11 cellular contexts compared by ENCODE assay signal in the genomic region with DNA sequence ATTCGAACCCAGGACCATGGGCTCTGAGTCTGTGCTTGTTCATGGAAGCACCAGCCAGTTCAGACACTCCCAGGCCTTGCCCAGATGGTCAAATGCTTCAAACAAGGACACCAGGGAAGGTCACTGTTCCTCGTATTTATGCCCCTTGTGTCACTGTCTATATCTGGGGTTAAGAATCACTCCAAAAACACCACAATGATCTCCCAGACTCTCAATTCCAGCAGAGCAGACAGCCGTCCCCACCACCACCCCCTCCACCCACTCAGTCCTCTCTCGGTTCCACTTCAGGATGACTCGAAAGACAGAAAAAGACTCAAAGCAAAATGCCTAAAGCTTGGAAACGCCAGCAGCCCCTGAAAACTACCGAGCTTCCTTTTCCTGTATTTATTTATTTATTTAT.
"Had no signal": no experiment of that assay in that cellular context is flagged by ENCODE, and none has a peak within 500 bp of the region (broad histone marks: within the 10 kb centered on the region; RNA-seq: fewer than 3 reads in every experiment).

No MANE protein-coding gene starts in this region.

- H3K9me3 Mint-ChIP-seq: activated T-helper 17 cell treated with anti-CD3 and anti-CD28 coated beads, Interleukin-2, amount 50 U/mL, for 72 hours had no signal

- ATAC-seq: activated T-helper 17 cell treated with anti-CD3 and anti-CD28 coated beads, Interleukin-2, amount 50 U/mL, for 72 hours; gastroesophageal sphincter; naive thymus-derived CD8-positive, alpha-beta T cell; sciatic nerve; stimulated activated naive CD8-positive, alpha-beta T cell treated with anti-CD3 and anti-CD28 coated beads, Interleukin-15, Interleukin-2, amounts not matched to agents 100 U/mL and 50 U/mL, for 24 hours had no signal

- H3K27ac Mint-ChIP-seq: activated T-helper 17 cell treated with anti-CD3 and anti-CD28 coated beads, Interleukin-2, amount 50 U/mL, for 72 hours; naive thymus-derived CD8-positive, alpha-beta T cell had no signal

- DNase-seq: activated naive CD4-positive, alpha-beta T cell treated with anti-CD3 and anti-CD28 coated beads, Interleukin-2, amount 50 U/mL, for 16 hours; caudate nucleus; effector memory CD4-positive, alpha-beta T cell; kidney; naive thymus-derived CD8-positive, alpha-beta T cell; stimulated activated CD4-positive, alpha-beta T cell treated with anti-CD3 and anti-CD28 coated beads, Interleukin-12 subunit alpha, Interleukin-12 subunit beta, amount 100 ng/mL, for 4 hours; stimulated activated naive CD8-positive, alpha-beta T cell treated with anti-CD3 and anti-CD28 coated beads, Interleukin-15, Interleukin-2, amounts not matched to agents 100 U/mL and 50 U/mL, for 24 hours; SW 1271 had no signal

- H3K36me3 Mint-ChIP-seq: naive thymus-derived CD8-positive, alpha-beta T cell had no signal

- H3K4me3 Mint-ChIP-seq: activated T-helper 17 cell treated with anti-CD3 and anti-CD28 coated beads, Interleukin-2, amount 50 U/mL, for 72 hours; naive thymus-derived CD8-positive, alpha-beta T cell had no signal

- H3K27me3 Mint-ChIP-seq: naive thymus-derived CD8-positive, alpha-beta T cell had no signal
